22 cellular contexts compared by ENCODE assay signal in the genomic region with DNA sequence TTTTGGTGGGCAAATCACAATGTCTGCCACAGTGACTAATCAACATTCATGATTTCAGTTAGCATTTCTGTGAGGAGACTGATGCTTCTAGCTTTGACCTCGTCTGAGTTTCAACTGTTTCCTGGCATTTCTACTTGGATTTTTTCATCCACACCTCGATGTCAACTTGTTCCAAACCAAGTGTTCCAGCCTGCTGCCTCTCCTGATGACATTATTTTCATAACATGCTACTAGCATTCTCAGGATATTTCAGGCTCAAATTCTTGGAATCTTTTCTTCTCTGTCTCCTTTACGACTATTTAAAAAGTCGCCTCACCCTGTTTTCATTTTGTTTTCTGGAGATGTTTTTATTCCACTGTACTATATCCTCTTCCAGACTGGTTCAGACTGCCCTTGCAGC.
A peak's percentile ranks its signal among the peaks of the same experiment; 100 is the strongest.
DNase-seq lines count a peak whose midpoint lies in the region; FAIRE-seq and TF ChIP-seq lines count a peak whose summit lies in the region.
"Had no signal": no experiment of that assay in that cellular context is flagged by ENCODE, and none has a peak within 500 bp of the region (broad histone marks: within the 10 kb centered on the region; RNA-seq: fewer than 3 reads in every experiment).

No MANE protein-coding gene starts in this region.

- H3K27me3 Mint-ChIP-seq in osteocyte (ENCODE audit: unreplicated experiment): no peaks in the 10 kb centered on the region

- no peaks in the 10 kb centered on the region for H3K4me1 ChIP-seq in stomach
- H3K4me1 ChIP-seq: Peyer's patch, SJSA1 had no signal

- intact Hi-C loops in stomach (cut with DNase I; ENCODE audit: low total_unique reads): no loop called here

- no peak for TF ChIP-seq CTCF in AG10803 (conservative IDR thresholded peaks at IDR 0.05; ENCODE audit: low read length)
- no peak for TF ChIP-seq CTCF in osteocyte (IDR thresholded peaks at IDR 0.05)
- TF ChIP-seq CTCF in stomach (IDR thresholded peaks at IDR 0.05): no peak

- peaks cover 0 to 5% (median 0%) of the 10 kb centered on the region in 4 donors for H3K9me3 ChIP-seq in stomach
- H3K9me3 ChIP-seq: Peyer's patch, SJSA1 had no signal

- no peak overlapping the region for H3K27ac ChIP-seq in stomach
- H3K27ac ChIP-seq: Peyer's patch, SJSA1 had no signal

- H3K4me3 Mint-ChIP-seq in osteocyte (ENCODE audit: unreplicated experiment): no peak overlapping the region
- H3K4me3 Mint-ChIP-seq: CD14-positive monocyte, HFFc6 had no signal

- H3K27ac Mint-ChIP-seq in osteocyte (ENCODE audit: unreplicated experiment): peak overlapping the region; percentile 21
- H3K27ac Mint-ChIP-seq: HFFc6 had no signal

- in situ Hi-C loops in Caki2 (cut with HindIII; ENCODE audit: low pct_unique_long_range_greater_than_20kb, low sequenced_read_pairs): no loop called here

- TF ChIP-seq POLR2A in stomach (IDR thresholded peaks at IDR 0.05): no peak

- no peaks in the 10 kb centered on the region for H3K36me3 ChIP-seq in stomach
- H3K36me3 ChIP-seq: Peyer's patch, SJSA1 had no signal

- DNase-seq in AG10803 (ENCODE audit: low read depth): peak; percentile 49
- DNase-seq in Caki2 (ENCODE audit: low read depth): peak; percentile 2
- no peak for DNase-seq in osteocyte (ENCODE audit: extremely low spot score, unreplicated experiment)
- DNase-seq in stomach: no peak
- DNase-seq in NCI-H2227 treated with DMSO at 0.1 percent for 48 hours (lab: John Stamatoyannopoulos, UW): no peak
- no peak for DNase-seq in inferior parietal cortex (ENCODE audit: extremely low spot score)
- DNase-seq in activated effector memory CD4-positive, alpha-beta T cell treated with Interleukin-2 at 50 U/mL for 16 hours: no peak
- DNase-seq: ACHN; DMS79 treated with DMSO at 0.1 percent for 48 hours; HFFc6; KBM-7; NCI-H1105 treated with DMSO at 0.1 percent for 48 hours; NCI-H1694; NCI-H2081 treated with DMSO at 0.1 percent for 48 hours; NCI-H510A; NCI-H748 treated with DMSO at 0.1 percent for 48 hours; NK-92 treated with Interleukin-12 subunit alpha and Interleukin-12 subunit beta, amount 100 ng/mL, for 24 hours; Peyer's patch had no signal

- no peak overlapping the region for H3K4me3 ChIP-seq in AG10803 (ENCODE audit: low read length)
- no peak overlapping the region for H3K4me3 ChIP-seq in stomach
- H3K4me3 ChIP-seq: Peyer's patch, SJSA1 had no signal

- FAIRE-seq in endometrium (lab: Jason Lieb, UNC): peak; percentile 39
- FAIRE-seq: H54 had no signal

- no peaks in the 10 kb centered on the region for H3K36me3 Mint-ChIP-seq in osteocyte (ENCODE audit: unreplicated experiment)
- H3K36me3 Mint-ChIP-seq: CD14-positive monocyte had no signal

- TF ChIP-seq EP300 in stomach (IDR thresholded peaks at IDR 0.05): no peak

- no peaks in the 10 kb centered on the region for H3K27me3 ChIP-seq in stomach
- H3K27me3 ChIP-seq: Peyer's patch, SJSA1 had no signal

- 59 to 81% (median 69%) methylated on average over 4 of the region's 4 CpGs for WGBS in stomach, 5 donors

- no peaks in the 10 kb centered on the region for H3K9me3 Mint-ChIP-seq in osteocyte (ENCODE audit: unreplicated experiment)
- H3K9me3 Mint-ChIP-seq: HFFc6 had no signal

- H3K4me1 Mint-ChIP-seq in osteocyte (ENCODE audit: unreplicated experiment): peaks cover 2% of the 10 kb centered on the region
- H3K4me1 Mint-ChIP-seq: CD14-positive monocyte had no signal

Comparison
In these comparisons a context has a peak if more than half of its experiments do, and no peak if none do; other contexts are left out.
1. DNase-seq: peak in AG10803 (single experiment) and Caki2 (single experiment); none in osteocyte (single experiment), stomach (single experiment), NCI-H2227 treated with DMSO at 0.1 percent for 48 hours (single experiment), inferior parietal cortex (single experiment) and activated effector memory CD4-positive, alpha-beta T cell treated with Interleukin-2 at 50 U/mL for 16 hours (single experiment).